11 cellular contexts compared by ENCODE assay signal in genomic region chr2:216925632-216926366, GRCh38.
"Had no signal": no experiment of that assay in that cellular context is flagged by ENCODE, and none has a peak within 500 bp of the region (broad histone marks: within the 10 kb centered on the region; RNA-seq: fewer than 3 reads in every experiment).

No MANE protein-coding gene starts in this region.

- H3K4me3 ChIP-seq: left lung, sigmoid colon, upper lobe of left lung had no signal

- ATAC-seq: esophagus mucosa, left lung, T-helper 17 cell had no signal

- H3K4me1 ChIP-seq: left lung, sigmoid colon, upper lobe of left lung had no signal

- DNase-seq: activated CD4-positive, alpha-beta T cell treated with anti-CD3 and anti-CD28 coated beads, Interleukin-2, amount 50 U/mL, for 48 hours; activated CD4-positive, CD25-positive, alpha-beta regulatory T cell treated with anti-CD3 and anti-CD28 coated beads, Interleukin-2, amount 50 U/mL, for 72 hours; activated T-cell treated with anti-CD3 and anti-CD28 coated beads, Interleukin-2, amount 50 U/mL, for 72 hours; aorta; islet precursor cell; left lung; sigmoid colon; stimulated activated CD4-positive, alpha-beta T cell treated with anti-CD3 and anti-CD28 coated beads, Interleukin-12 subunit alpha, Interleukin-12 subunit beta, amount 100 ng/mL, for 4 hours; T-helper 17 cell; upper lobe of left lung had no signal

- H3K9me3 ChIP-seq: left lung, sigmoid colon, upper lobe of left lung had no signal

- H3K27ac ChIP-seq: left lung, sigmoid colon, upper lobe of left lung had no signal

- H3K36me3 ChIP-seq: left lung, sigmoid colon, upper lobe of left lung had no signal

- H3K27me3 ChIP-seq: left lung, sigmoid colon, upper lobe of left lung had no signal
